ENCODE assay signal across 9 cellular contexts in the genomic region with DNA sequence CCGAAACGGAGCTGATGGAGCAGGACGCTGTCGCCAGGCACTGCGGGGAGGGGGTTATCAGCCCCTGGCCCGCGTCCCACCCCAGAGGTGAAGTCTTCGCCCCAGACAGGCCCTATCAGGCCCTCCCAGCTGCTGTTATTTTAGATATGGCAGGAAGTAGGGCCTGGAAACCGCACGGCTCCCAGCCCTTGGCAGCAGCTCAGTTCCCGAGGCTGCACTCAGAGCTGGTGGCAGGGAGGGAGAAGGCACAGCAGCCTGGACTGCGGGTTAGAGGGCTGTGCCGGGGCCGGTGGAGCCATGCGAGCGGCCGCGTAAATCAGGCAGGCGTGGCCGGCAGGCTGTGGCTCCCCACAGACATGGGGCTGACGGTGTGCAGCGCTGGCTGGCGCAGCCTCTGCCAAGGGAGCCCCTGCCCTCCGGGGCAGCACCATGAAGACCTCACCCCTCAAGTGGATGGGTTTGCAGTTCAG.
A peak's percentile ranks its signal among the peaks of the same experiment; 100 is the strongest.
DNase-seq lines count a peak whose midpoint lies in the region; ATAC-seq and TF ChIP-seq lines count a peak whose summit lies in the region.
"Had no signal": no experiment of that assay in that cellular context is flagged by ENCODE, and none has a peak within 500 bp of the region (broad histone marks: within the 10 kb centered on the region; RNA-seq: fewer than 3 reads in every experiment).

No MANE protein-coding gene starts in this region.

- H3K27me3 Mint-ChIP-seq in effector memory CD8-positive, alpha-beta T cell = no peaks in the 10 kb centered on the region

- CTCF ChIA-PET in SK-N-SH (lab: Yijun Ruan, JAX) = interaction anchor here (2.2 kb wide), 1 partner anchor 126 kb away, joined by 6 read pairs; no protein-coding TSS in a partner anchor

- H3K9me3 Mint-ChIP-seq in effector memory CD8-positive, alpha-beta T cell = no peaks in the 10 kb centered on the region

- H3K4me1 Mint-ChIP-seq in effector memory CD8-positive, alpha-beta T cell (ENCODE audit: low read depth in 2 of 2) = peaks cover 15 to 48% of the 10 kb centered on the region in 2 donors

- TF ChIP-seq EP300 in SK-N-SH (IDR thresholded peaks at IDR 0.05; ENCODE audit: borderline replicate concordance in 1 of 2, low read depth in 1 of 2, low read length in 1 of 2) (no peak), tibial nerve (IDR thresholded peaks at IDR 0.05) (no peak)

- ATAC-seq in effector memory CD8-positive, alpha-beta T cell (replicated peaks) = peak; percentile 17

- H3K36me3 ChIP-seq in SK-N-SH (replicated peaks in 1 of 2; ENCODE audit: control insufficient read depth in 1 of 2, insufficient read depth in 2 of 2, low read length in 1 of 2) (no peaks in the 10 kb centered on the region), mesodermal cell (ENCODE audit: control insufficient read depth, insufficient read depth, low read length) (peaks cover 18% of the 10 kb centered on the region), tibial nerve (peaks cover 0 to 24% (median 0%) of the 10 kb centered on the region in 3 donors)

- peak overlapping the region; percentile 52; the same call in 1 of the 2 replicates for H3K4me2 ChIP-seq in SK-N-SH

- peak overlapping the region in 1 of 2 donors; percentile 41 for H3K4me3 Mint-ChIP-seq in effector memory CD8-positive, alpha-beta T cell

- H3K4me3 ChIP-seq in SK-N-SH (ENCODE audit: low read depth in 2 of 2, low read length in 1 of 2) (no peak overlapping the region), mesodermal cell (ENCODE audit: extremely low read depth, insufficient read depth, low read length, poor library complexity, severe bottlenecking) (no peak overlapping the region), tibial nerve (peak overlapping the region; percentile 19 to 45 (median 42))

- H3K27ac ChIP-seq in SK-N-SH (ENCODE audit: low read depth in 2 of 2, low read length in 1 of 2) (no peak overlapping the region), mesodermal cell (ENCODE audit: low read depth, low read length, severe bottlenecking) (peak overlapping the region; percentile 86), tibial nerve (peak overlapping the region; percentile 58 to 93 (median 85))
- H3K27ac ChIP-seq: 22Rv1 had no signal

- H3K79me2 ChIP-seq in SK-N-SH (ENCODE audit: insufficient read depth) = no peaks in the 10 kb centered on the region

- H4K20me1 ChIP-seq in SK-N-SH (ENCODE audit: insufficient read depth) = no peaks in the 10 kb centered on the region

- WGBS in SK-N-SH (ENCODE audit: low lambda C conversion rate) = 0% methylated on average over 5 of the region's 24 CpGs
- WGBS in mesodermal cell (ENCODE audit: insufficient coverage in 2 of 2), 2 experiments = 84 to 89% methylated on average over 18 to 23 of the region's 24 CpGs
- WGBS in tibial nerve, 2 donors = 0 to 8% methylated on average over 2 to 11 of the region's 24 CpGs

- no peak overlapping the region for H2AFZ ChIP-seq in SK-N-SH (ENCODE audit: low read depth)

- H3K27me3 ChIP-seq in SK-N-SH (ENCODE audit: insufficient read depth) (peaks cover 87% of the 10 kb centered on the region), tibial nerve (no peaks in the 10 kb centered on the region)

- no peak overlapping the region for H3K9ac ChIP-seq in SK-N-SH

- peaks cover 6% of the 10 kb centered on the region for H3K36me3 Mint-ChIP-seq in effector memory CD8-positive, alpha-beta T cell (ENCODE audit: insufficient read depth)

- POLR2A ChIA-PET in SK-N-SH (lab: Yijun Ruan, JAX) = no interaction called here

- TF ChIP-seq POLR2A in tibial nerve (IDR thresholded peaks at IDR 0.05) = no peak

- no peaks in the 10 kb centered on the region; a peak in 1 of 4 replicates for H3K4me1 ChIP-seq in SK-N-SH (ENCODE audit: control insufficient read depth in 1 of 2, insufficient read depth in 2 of 2, low read depth in 1 of 2, low read length in 1 of 2)
- peaks cover 20% of the 10 kb centered on the region for H3K4me1 ChIP-seq in mesodermal cell (ENCODE audit: control insufficient read depth, insufficient read depth, low read length, poor library complexity, severe bottlenecking)
- peaks cover 0 to 36% (median 24%) of the 10 kb centered on the region in 4 donors for H3K4me1 ChIP-seq in tibial nerve

- H3K9me3 ChIP-seq in SK-N-SH = no peaks in the 10 kb centered on the region
- no peaks in the 10 kb centered on the region for H3K9me3 ChIP-seq in mesodermal cell (ENCODE audit: control insufficient read depth, low read length)
- H3K9me3 ChIP-seq in tibial nerve = no peaks in the 10 kb centered on the region

- DNase-seq in DMS 273 (lab: John Stamatoyannopoulos, UW; ENCODE audit: unreplicated experiment) (peak; percentile 43), DMS 273 treated with DMSO at 0.1 percent for 48 hours (lab: John Stamatoyannopoulos, UW) (no peak), SK-N-SH (peak; percentile 29), tibial nerve (ENCODE audit: low spot score in 2 of 2) (peak; percentile 36 to 37), middle frontal gyrus (ENCODE audit: extremely low spot score, low spot score) (no peak), GM20000 (ENCODE audit: low spot score) (no peak)
- no peak for DNase-seq in effector memory CD8-positive, alpha-beta T cell

- no peaks in the 10 kb centered on the region for H3K9me2 ChIP-seq in SK-N-SH

- no peaks in the 10 kb centered on the region for H3F3A ChIP-seq in SK-N-SH (replicated peaks; ENCODE audit: insufficient read depth)

- TF ChIP-seq CTCF in SK-N-SH (IDR thresholded peaks at IDR 0.05) (no peak), tibial nerve (IDR thresholded peaks at IDR 0.05) (no peak), GM20000 (IDR thresholded peaks at IDR 0.05; ENCODE audit: extremely low read depth, missing control alignments) (no peak)

- TF ChIP-seq RAD21 in SK-N-SH (IDR thresholded peaks at IDR 0.05; ENCODE audit: low read length) = no peak

- H3K27ac Mint-ChIP-seq in effector memory CD8-positive, alpha-beta T cell = peak overlapping the region; percentile 9 to 77

TF ChIP-seq in SK-N-SH, 30 proteins besides CTCF, POLR2A, EP300 and RAD21 (continues in another document):
- TF ChIP-seq NFIC (IDR thresholded peaks at IDR 0.05; ENCODE audit: borderline replicate concordance) = no peak
- TF ChIP-seq, protein P1, sequence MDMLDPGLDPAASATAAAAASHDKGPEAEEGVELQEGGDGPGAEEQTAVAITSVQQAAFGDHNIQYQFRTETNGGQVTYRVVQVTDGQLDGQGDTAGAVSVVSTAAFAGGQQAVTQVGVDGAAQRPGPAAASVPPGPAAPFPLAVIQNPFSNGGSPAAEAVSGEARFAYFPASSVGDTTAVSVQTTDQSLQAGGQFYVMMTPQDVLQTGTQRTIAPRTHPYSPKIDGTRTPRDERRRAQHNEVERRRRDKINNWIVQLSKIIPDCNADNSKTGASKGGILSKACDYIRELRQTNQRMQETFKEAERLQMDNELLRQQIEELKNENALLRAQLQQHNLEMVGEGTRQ (IDR thresholded peaks at IDR 0.05; ENCODE audit: borderline replicate concordance, low read depth, low read length) = no peak
- TF ChIP-seq RCOR1 (IDR thresholded peaks at IDR 0.05; ENCODE audit: low read length) = no peak
- TF ChIP-seq RXRA (IDR thresholded peaks at IDR 0.05; ENCODE audit: borderline replicate concordance, low read depth) = no peak
- no peak for TF ChIP-seq MEF2A (IDR thresholded peaks at IDR 0.05; ENCODE audit: borderline replicate concordance, low read depth)
- no peak for TF ChIP-seq CHD2 (IDR thresholded peaks at IDR 0.05; ENCODE audit: low read length, partially characterized antibody)
- TF ChIP-seq MXI1 (IDR thresholded peaks at IDR 0.05; ENCODE audit: low read depth, low read length) = no peak
- TF ChIP-seq SIN3A (IDR thresholded peaks at IDR 0.05; ENCODE audit: borderline replicate concordance, low read depth, low read length) = no peak
- TF ChIP-seq TCF12 (IDR thresholded peaks at IDR 0.05) = no peak
- TF ChIP-seq RFX5 (IDR thresholded peaks at IDR 0.05; ENCODE audit: low read length) = no peak
- TF ChIP-seq, protein P2, sequence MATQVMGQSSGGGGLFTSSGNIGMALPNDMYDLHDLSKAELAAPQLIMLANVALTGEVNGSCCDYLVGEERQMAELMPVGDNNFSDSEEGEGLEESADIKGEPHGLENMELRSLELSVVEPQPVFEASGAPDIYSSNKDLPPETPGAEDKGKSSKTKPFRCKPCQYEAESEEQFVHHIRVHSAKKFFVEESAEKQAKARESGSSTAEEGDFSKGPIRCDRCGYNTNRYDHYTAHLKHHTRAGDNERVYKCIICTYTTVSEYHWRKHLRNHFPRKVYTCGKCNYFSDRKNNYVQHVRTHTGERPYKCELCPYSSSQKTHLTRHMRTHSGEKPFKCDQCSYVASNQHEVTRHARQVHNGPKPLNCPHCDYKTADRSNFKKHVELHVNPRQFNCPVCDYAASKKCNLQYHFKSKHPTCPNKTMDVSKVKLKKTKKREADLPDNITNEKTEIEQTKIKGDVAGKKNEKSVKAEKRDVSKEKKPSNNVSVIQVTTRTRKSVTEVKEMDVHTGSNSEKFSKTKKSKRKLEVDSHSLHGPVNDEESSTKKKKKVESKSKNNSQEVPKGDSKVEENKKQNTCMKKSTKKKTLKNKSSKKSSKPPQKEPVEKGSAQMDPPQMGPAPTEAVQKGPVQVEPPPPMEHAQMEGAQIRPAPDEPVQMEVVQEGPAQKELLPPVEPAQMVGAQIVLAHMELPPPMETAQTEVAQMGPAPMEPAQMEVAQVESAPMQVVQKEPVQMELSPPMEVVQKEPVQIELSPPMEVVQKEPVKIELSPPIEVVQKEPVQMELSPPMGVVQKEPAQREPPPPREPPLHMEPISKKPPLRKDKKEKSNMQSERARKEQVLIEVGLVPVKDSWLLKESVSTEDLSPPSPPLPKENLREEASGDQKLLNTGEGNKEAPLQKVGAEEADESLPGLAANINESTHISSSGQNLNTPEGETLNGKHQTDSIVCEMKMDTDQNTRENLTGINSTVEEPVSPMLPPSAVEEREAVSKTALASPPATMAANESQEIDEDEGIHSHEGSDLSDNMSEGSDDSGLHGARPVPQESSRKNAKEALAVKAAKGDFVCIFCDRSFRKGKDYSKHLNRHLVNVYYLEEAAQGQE (IDR thresholded peaks at IDR 0.05; ENCODE audit: low read depth, low read length) = no peak
- TF ChIP-seq TEAD4 (IDR thresholded peaks at IDR 0.05; ENCODE audit: borderline replicate concordance, insufficient read depth) = no peak
- TF ChIP-seq, protein P3, sequence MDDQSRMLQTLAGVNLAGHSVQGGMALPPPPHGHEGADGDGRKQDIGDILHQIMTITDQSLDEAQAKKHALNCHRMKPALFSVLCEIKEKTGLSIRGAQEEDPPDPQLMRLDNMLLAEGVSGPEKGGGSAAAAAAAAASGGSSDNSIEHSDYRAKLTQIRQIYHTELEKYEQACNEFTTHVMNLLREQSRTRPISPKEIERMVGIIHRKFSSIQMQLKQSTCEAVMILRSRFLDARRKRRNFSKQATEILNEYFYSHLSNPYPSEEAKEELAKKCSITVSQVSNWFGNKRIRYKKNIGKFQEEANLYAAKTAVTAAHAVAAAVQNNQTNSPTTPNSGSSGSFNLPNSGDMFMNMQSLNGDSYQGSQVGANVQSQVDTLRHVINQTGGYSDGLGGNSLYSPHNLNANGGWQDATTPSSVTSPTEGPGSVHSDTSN (IDR thresholded peaks at IDR 0.05) = no peak
- no peak for TF ChIP-seq TAF1 (IDR thresholded peaks at IDR 0.05; ENCODE audit: borderline replicate concordance, low read depth, low read length)
- no peak for TF ChIP-seq FOXM1 (IDR thresholded peaks at IDR 0.05; ENCODE audit: low read depth)

Comparison
In these comparisons a context has a peak if more than half of its experiments do, and no peak if none do; other contexts are left out.
1. DNase-seq: peak in DMS 273 (single experiment), SK-N-SH (single experiment) and tibial nerve (2 of 2); none in DMS 273 treated with DMSO at 0.1 percent for 48 hours (single experiment), effector memory CD8-positive, alpha-beta T cell (0 of 3), middle frontal gyrus (single experiment) and GM20000 (single experiment).
2. H3K27ac ChIP-seq: peak in mesodermal cell (single experiment) and tibial nerve (4 of 4); none in SK-N-SH (0 of 2).
3. H3K4me3 ChIP-seq: peak in tibial nerve (4 of 4); none in SK-N-SH (0 of 2) and mesodermal cell (single experiment).